ENCODE assay signal across 12 cellular contexts in the genomic region with DNA sequence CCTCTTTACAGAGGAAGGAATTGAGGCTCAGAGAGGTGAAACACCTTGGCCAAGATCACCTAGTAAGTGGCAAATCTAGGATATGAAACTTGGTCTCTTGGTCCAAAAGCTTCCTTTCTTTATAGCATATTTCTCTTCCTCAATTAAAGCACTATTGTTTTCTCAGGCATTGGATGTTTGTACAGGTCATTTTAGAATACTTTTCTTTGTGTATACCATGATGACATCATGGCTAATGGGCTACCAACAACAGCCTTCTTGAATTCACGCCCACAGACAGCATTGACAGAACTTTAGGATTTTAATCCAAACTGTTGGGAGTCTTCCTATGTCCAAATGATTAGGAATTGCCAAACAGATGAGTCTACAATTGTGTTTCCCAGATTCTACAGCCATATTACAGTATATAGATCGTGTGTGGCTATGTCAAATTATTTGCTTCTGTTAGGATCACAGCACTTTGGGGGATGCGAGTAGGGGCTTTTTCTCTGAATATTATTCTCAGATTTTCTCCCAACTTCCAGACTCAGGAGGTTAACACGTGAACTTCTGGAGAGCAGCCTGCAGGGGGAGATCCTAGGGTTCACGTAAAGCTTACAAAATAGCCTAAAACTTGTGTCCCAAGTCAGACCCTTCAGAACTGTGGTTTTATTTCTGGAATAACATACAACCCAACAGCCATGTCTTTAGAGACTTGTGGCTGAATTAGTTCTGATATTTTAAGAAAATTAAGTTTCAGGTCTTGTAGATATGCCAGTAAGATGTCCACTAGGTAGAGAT.
DNase-seq lines count a peak whose midpoint lies in the region; ATAC-seq and TF ChIP-seq lines count a peak whose summit lies in the region.
"Had no signal": no experiment of that assay in that cellular context is flagged by ENCODE, and none has a peak within 500 bp of the region (broad histone marks: within the 10 kb centered on the region; RNA-seq: fewer than 3 reads in every experiment).

No MANE protein-coding gene starts in this region.

- H3K27me3 ChIP-seq in neural progenitor cell (no peaks in the 10 kb centered on the region), prostate gland (replicated peaks; ENCODE audit: insufficient read depth) (no peaks in the 10 kb centered on the region)

- H3K27ac Mint-ChIP-seq in endothelial cell (ENCODE audit: unreplicated experiment): no peak overlapping the region
- peak overlapping the region; percentile 31 for H3K27ac Mint-ChIP-seq in neural progenitor cell
- H3K27ac Mint-ChIP-seq in stimulated activated effector memory CD8-positive, alpha-beta T cell treated with anti-CD3 and anti-CD28 coated beads, Interleukin-12 subunit alpha, Interleukin-12 subunit beta, amount 100 ng/mL, for 72 hours: no peak overlapping the region
- H3K27ac Mint-ChIP-seq: activated T-cell treated with anti-CD3 and anti-CD28 coated beads, Interleukin-2, amount 50 U/mL, for 24 hours had no signal

- CTCF ChIA-PET in OCI-LY7 (lab: Charles Lee; ENCODE audit: unreplicated experiment): no interaction called here

- no peak overlapping the region for H3K9ac ChIP-seq in neural progenitor cell

- intact Hi-C loops in OCI-LY7 (cut with micrococcal nuclease; ENCODE audit: unreplicated experiment) (no loop called here), lower leg skin (cut with DNase I; ENCODE audit: low total_unique reads) (no loop called here), prostate gland (cut with DNase I) (loop anchor here (5.0 to 10.0 kb wide), 2 partner anchors 60 to 112 kb away; no protein-coding TSS in a partner anchor)

- TF ChIP-seq POLR2A in lower leg skin (IDR thresholded peaks at IDR 0.05) (no peak), prostate gland (IDR thresholded peaks at IDR 0.05) (no peak)

- H3K4me2 ChIP-seq in OCI-LY7 (ENCODE audit: low read length) (no peak overlapping the region), neural progenitor cell (no peak overlapping the region)

- no peaks in the 10 kb centered on the region for H3K9me3 ChIP-seq in OCI-LY7 (ENCODE audit: low read length)
- H3K9me3 ChIP-seq in neural progenitor cell (ENCODE audit: low read depth): no peaks in the 10 kb centered on the region
- no peaks in the 10 kb centered on the region for H3K9me3 ChIP-seq in prostate gland

- POLR2A ChIA-PET in OCI-LY7 (lab: Charles Lee): interaction anchor here (0.7 to 1.2 kb wide), 2 partner anchors 9 to 105 kb away, joined by 3 read pairs; no protein-coding TSS in a partner anchor

- H3K36me3 Mint-ChIP-seq in endothelial cell (ENCODE audit: low read depth, unreplicated experiment): no peaks in the 10 kb centered on the region
- H3K36me3 Mint-ChIP-seq in neural progenitor cell: peaks cover 19% of the 10 kb centered on the region
- no peaks in the 10 kb centered on the region for H3K36me3 Mint-ChIP-seq in stimulated activated effector memory CD8-positive, alpha-beta T cell treated with anti-CD3 and anti-CD28 coated beads, Interleukin-12 subunit alpha, Interleukin-12 subunit beta, amount 100 ng/mL, for 72 hours

- H3K9me3 Mint-ChIP-seq in endothelial cell (ENCODE audit: unreplicated experiment): no peaks in the 10 kb centered on the region
- no peaks in the 10 kb centered on the region for H3K9me3 Mint-ChIP-seq in neural progenitor cell
- H3K9me3 Mint-ChIP-seq in stimulated activated effector memory CD8-positive, alpha-beta T cell treated with anti-CD3 and anti-CD28 coated beads, Interleukin-12 subunit alpha, Interleukin-12 subunit beta, amount 100 ng/mL, for 72 hours: no peaks in the 10 kb centered on the region
- H3K9me3 Mint-ChIP-seq: activated T-cell treated with anti-CD3 and anti-CD28 coated beads, Interleukin-2, amount 50 U/mL, for 24 hours had no signal

- no peaks in the 10 kb centered on the region for H3K9me2 ChIP-seq in OCI-LY7 (ENCODE audit: insufficient read depth, low read length)

- H2AFZ ChIP-seq in OCI-LY7 (ENCODE audit: low read length) (no peak overlapping the region), neural progenitor cell (replicated peaks) (no peak overlapping the region)

- H3K36me3 ChIP-seq in OCI-LY7 (ENCODE audit: insufficient read depth, low read length) (no peaks in the 10 kb centered on the region), neural progenitor cell (no peaks in the 10 kb centered on the region), prostate gland (no peaks in the 10 kb centered on the region)

- H3K4me3 Mint-ChIP-seq in endothelial cell (ENCODE audit: unreplicated experiment): no peak overlapping the region
- H3K4me3 Mint-ChIP-seq in neural progenitor cell: no peak overlapping the region
- H3K4me3 Mint-ChIP-seq in stimulated activated effector memory CD8-positive, alpha-beta T cell treated with anti-CD3 and anti-CD28 coated beads, Interleukin-12 subunit alpha, Interleukin-12 subunit beta, amount 100 ng/mL, for 72 hours: no peak overlapping the region
- H3K4me3 Mint-ChIP-seq: activated T-cell treated with anti-CD3 and anti-CD28 coated beads, Interleukin-2, amount 50 U/mL, for 24 hours; central memory CD8-positive, alpha-beta T cell had no signal

- peaks cover 5% of the 10 kb centered on the region for H3F3A ChIP-seq in neural progenitor cell (ENCODE audit: low read depth)

- no peak overlapping the region for H3K27ac ChIP-seq in OCI-LY7 (ENCODE audit: low read depth, low read length, poor library complexity, severe bottlenecking)
- H3K27ac ChIP-seq in neural progenitor cell: no peak overlapping the region
- H3K27ac ChIP-seq in prostate gland: no peak overlapping the region
- H3K27ac ChIP-seq: skin epidermis had no signal

- TF ChIP-seq CTCF in GM12864 (IDR thresholded peaks at IDR 0.05; ENCODE audit: low read depth, low read length, missing control alignments) (peak; percentile 37), OCI-LY7 (conservative IDR thresholded peaks at IDR 0.05; ENCODE audit: low read length) (peak; percentile 48), endothelial cell (IDR thresholded peaks at IDR 0.05; ENCODE audit: unreplicated experiment) (peak; percentile 76), neural progenitor cell (IDR thresholded peaks at IDR 0.05) (peak; percentile 50), lower leg skin (IDR thresholded peaks at IDR 0.05) (no peak), prostate gland (IDR thresholded peaks at IDR 0.05) (no peak)

- no peaks in the 10 kb centered on the region for H3K79me2 ChIP-seq in OCI-LY7 (ENCODE audit: insufficient read depth, low read depth, low read length)
- H3K79me2 ChIP-seq in neural progenitor cell (ENCODE audit: low read depth): no peaks in the 10 kb centered on the region

- DNase-seq in GM12864 (ENCODE audit: low read depth): no peak
- DNase-seq in OCI-LY7 (ENCODE audit: low spot score): no peak
- peak; percentile 18 for DNase-seq in endothelial cell (ENCODE audit: low spot score)
- no peak for DNase-seq in neural progenitor cell (ENCODE audit: low spot score)
- no peak for DNase-seq in lower leg skin (ENCODE audit: low spot score in 2 of 2)
- DNase-seq in prostate gland (ENCODE audit: low spot score): no peak
- no peak for DNase-seq in GDM1 (lab: John Stamatoyannopoulos, UW)
- no peak for DNase-seq in stimulated activated effector memory CD8-positive, alpha-beta T cell treated with anti-CD3 and anti-CD28 coated beads, Interleukin-12 subunit alpha, Interleukin-12 subunit beta, amount 100 ng/mL, for 72 hours (ENCODE audit: low spot score in 2 of 2)
- DNase-seq: activated T-cell treated with anti-CD3 and anti-CD28 coated beads, Interleukin-2, amount 50 U/mL, for 24 hours; NCI-H1105 had no signal

- H4K20me1 ChIP-seq in OCI-LY7 (ENCODE audit: insufficient read depth, low read length): no peaks in the 10 kb centered on the region
- H4K20me1 ChIP-seq in neural progenitor cell (ENCODE audit: low read depth): peaks cover 26% of the 10 kb centered on the region

- no peak for ATAC-seq in stimulated activated effector memory CD8-positive, alpha-beta T cell treated with anti-CD3 and anti-CD28 coated beads, Interleukin-12 subunit alpha, Interleukin-12 subunit beta, amount 100 ng/mL, for 72 hours

- H3K4me3 ChIP-seq in GM12864 (ENCODE audit: low read depth, low read length): no peak overlapping the region
- no peak overlapping the region for H3K4me3 ChIP-seq in OCI-LY7 (ENCODE audit: low read depth, low read length, poor library complexity, severe bottlenecking)
- H3K4me3 ChIP-seq in neural progenitor cell: no peak overlapping the region
- no peak overlapping the region for H3K4me3 ChIP-seq in lower leg skin (ENCODE audit: low read depth, poor library complexity, severe bottlenecking)
- H3K4me3 ChIP-seq in prostate gland: no peak overlapping the region
- H3K4me3 ChIP-seq: skin epidermis had no signal

- 91 to 95% methylated on average over 5 of the region's 5 CpGs for WGBS in lower leg skin, 2 donors
- 94% methylated on average over 5 of the region's 5 CpGs for WGBS in prostate gland

- H3K4me1 Mint-ChIP-seq in endothelial cell (ENCODE audit: unreplicated experiment): peaks cover 3% of the 10 kb centered on the region
- peaks cover 40% of the 10 kb centered on the region for H3K4me1 Mint-ChIP-seq in neural progenitor cell
- H3K4me1 Mint-ChIP-seq in stimulated activated effector memory CD8-positive, alpha-beta T cell treated with anti-CD3 and anti-CD28 coated beads, Interleukin-12 subunit alpha, Interleukin-12 subunit beta, amount 100 ng/mL, for 72 hours: no peaks in the 10 kb centered on the region
- H3K4me1 Mint-ChIP-seq: central memory CD8-positive, alpha-beta T cell had no signal

- no TSS peak for BruUV-seq in OCI-LY7 (replicated peaks; lab: Mats Ljungman, UMichigan)

- peaks cover 9% of the 10 kb centered on the region for H3K27me3 Mint-ChIP-seq in endothelial cell (ENCODE audit: unreplicated experiment)
- peaks cover 2% of the 10 kb centered on the region for H3K27me3 Mint-ChIP-seq in neural progenitor cell (ENCODE audit: insufficient read depth, low read depth)

- H3K4me1 ChIP-seq in OCI-LY7 (ENCODE audit: insufficient read depth, low read length, poor library complexity, severe bottlenecking) (no peaks in the 10 kb centered on the region), neural progenitor cell (peaks cover 23% of the 10 kb centered on the region), prostate gland (replicated peaks) (peaks cover 9% of the 10 kb centered on the region)

Comparison
In these comparisons a context has a peak if more than half of its experiments do, and no peak if none do; other contexts are left out.
1. CTCF ChIP-seq: peak in GM12864 (single experiment), OCI-LY7 (single experiment), endothelial cell (single experiment) and neural progenitor cell (single experiment); none in lower leg skin (0 of 3) and prostate gland (0 of 4).